Comparison of ENCODE assay signal across 8 cellular contexts in the genomic region with DNA sequence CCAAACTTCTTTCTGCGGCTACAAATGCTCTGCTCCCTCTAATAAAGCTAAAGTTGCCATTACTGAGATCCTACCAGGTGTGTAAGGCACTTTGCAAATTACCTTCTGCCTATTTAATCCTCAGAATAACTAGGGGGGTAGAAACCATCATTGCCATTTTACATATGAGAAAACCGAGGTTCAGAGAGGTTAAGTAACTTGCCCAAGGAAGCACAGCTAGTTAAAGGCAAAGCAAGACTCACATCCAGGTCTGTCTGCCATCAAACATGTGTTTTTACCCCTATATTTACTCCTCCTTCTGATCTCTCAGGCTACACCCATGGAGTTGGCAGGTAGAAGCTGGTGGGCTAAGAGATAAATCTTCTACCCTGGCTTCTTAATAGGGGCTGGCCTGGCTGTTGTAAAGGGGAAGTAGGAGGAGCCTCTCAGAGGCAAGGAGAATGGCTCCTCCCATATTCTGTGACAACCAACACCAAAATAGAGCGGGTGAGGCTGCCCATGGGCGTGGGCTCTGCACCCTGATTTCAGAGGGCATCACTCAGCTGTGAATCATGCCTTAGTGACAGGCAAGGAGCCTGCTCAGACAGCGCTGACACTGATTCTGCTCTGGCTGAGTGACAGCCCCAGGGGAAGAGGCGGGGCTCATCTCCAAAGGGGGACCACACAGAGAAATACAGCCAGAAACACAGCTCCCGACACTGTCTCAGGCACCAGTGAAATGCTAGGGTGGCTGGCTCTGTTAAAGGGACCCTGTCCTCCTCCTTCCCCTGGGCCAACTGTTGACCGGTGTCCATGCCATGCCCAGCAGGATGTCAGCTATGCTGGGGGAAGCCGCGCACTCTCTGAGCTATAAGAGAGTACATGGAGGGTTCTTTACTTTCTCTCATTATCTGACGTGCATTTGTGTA.
A peak's percentile ranks its signal among the peaks of the same experiment; 100 is the strongest.
DNase-seq lines count a peak whose midpoint lies in the region; ATAC-seq and TF ChIP-seq lines count a peak whose summit lies in the region.

No MANE protein-coding gene starts in this region.

- ATAC-seq in GM21825 (IDR thresholded peaks at IDR 0.05; ENCODE audit: unreplicated experiment) (peak; percentile 83), mucosa of descending colon (peak; percentile 87)

- H3K9me3 ChIP-seq in mucosa of descending colon, result no peaks in the 10 kb centered on the region

- H3K4me1 ChIP-seq in mucosa of descending colon (ENCODE audit: low read depth), result peaks cover 7% of the 10 kb centered on the region

- intact Hi-C loops in mucosa of descending colon (cut with DNase I, micrococcal nuclease), result no loop called here

- H3K36me3 ChIP-seq in mucosa of descending colon (ENCODE audit: low read depth), result no peaks in the 10 kb centered on the region

- peak overlapping the region; percentile 65 to 88 for H3K27ac ChIP-seq in coronary artery

- TF ChIP-seq CTCF in coronary artery (IDR thresholded peaks at IDR 0.05) (no peak), mucosa of descending colon (IDR thresholded peaks at IDR 0.05) (no peak)

- DNase-seq in EH (ENCODE audit: low read depth) (peak; percentile 65), LHCN-M2 (ENCODE audit: low read depth) (peak; percentile 81), coronary artery (ENCODE audit: low spot score) (peak; percentile 79), mucosa of descending colon (peak; percentile 37 to 69 (median 48)), NCI-H1930 (lab: John Stamatoyannopoulos, UW) (no peak)
- DNase-seq in activated CD4-positive, alpha-beta T cell treated with anti-CD3 and anti-CD28 coated beads for 24 hours (ENCODE audit: low read depth in 2 of 2), result peak; percentile 32 to 51
- peak; percentile 80 for DNase-seq in stimulated activated CD8-positive, alpha-beta memory T cell treated with anti-CD3 and anti-CD28 coated beads, Interleukin-4, amount 100 ng/mL, for 48 hours

- H3K4me3 ChIP-seq in coronary artery (peak overlapping the region; percentile 57), mucosa of descending colon (no peak overlapping the region)

Comparison
In these comparisons a context has a peak if more than half of its experiments do, and no peak if none do; other contexts are left out.
1. DNase-seq: peak in EH (single experiment), LHCN-M2 (single experiment), activated CD4-positive, alpha-beta T cell treated with anti-CD3 and anti-CD28 coated beads for 24 hours (2 of 2), coronary artery (single experiment), mucosa of descending colon (3 of 3) and stimulated activated CD8-positive, alpha-beta memory T cell treated with anti-CD3 and anti-CD28 coated beads, Interleukin-4, amount 100 ng/mL, for 48 hours (single experiment); none in NCI-H1930 (0 of 2).